Comparison of ENCODE assay signal across 1 cellular context in genomic region chr12:124497039-124497438, GRCh38.
TF ChIP-seq lines count a peak whose summit lies in the region.

No MANE protein-coding gene starts in this region.

TF ChIP-seq in K562, 482 proteins besides CTCF, POLR2A, EP300 and RAD21 (continued from another document):
- TF ChIP-seq KDM1A (IDR thresholded peaks at IDR 0.05) (peak in 1 of 2 experiments; percentile 38; a peak in 2 of 4 replicates), SNIP1 (IDR thresholded peaks at IDR 0.05; ENCODE audit: low read depth) (no peak), MTA2 (IDR thresholded peaks at IDR 0.05; ENCODE audit: low read depth) (no peak), HDAC8 (tag; IDR thresholded peaks at IDR 0.05) (no peak), BCOR (IDR thresholded peaks at IDR 0.05) (peak; percentile 75; the same call in 1 of the 2 replicates), RBM25 (IDR thresholded peaks at IDR 0.05; ENCODE audit: low read depth, low read length, severe bottlenecking) (peak; percentile 53), CBX1 (IDR thresholded peaks at IDR 0.05; ENCODE audit: low read depth) (0 out of 2 replicates have a peak, but pooled peaks have one; percentile 48), ZC3H11A (IDR thresholded peaks at IDR 0.05; ENCODE audit: low read depth, low read length) (no peak), XRCC5 (IDR thresholded peaks at IDR 0.05; ENCODE audit: low read depth, low read length) (no peak), ARHGAP35 (IDR thresholded peaks at IDR 0.05; ENCODE audit: partially characterized antibody) (no peak)
- TF ChIP-seq, protein P1, sequence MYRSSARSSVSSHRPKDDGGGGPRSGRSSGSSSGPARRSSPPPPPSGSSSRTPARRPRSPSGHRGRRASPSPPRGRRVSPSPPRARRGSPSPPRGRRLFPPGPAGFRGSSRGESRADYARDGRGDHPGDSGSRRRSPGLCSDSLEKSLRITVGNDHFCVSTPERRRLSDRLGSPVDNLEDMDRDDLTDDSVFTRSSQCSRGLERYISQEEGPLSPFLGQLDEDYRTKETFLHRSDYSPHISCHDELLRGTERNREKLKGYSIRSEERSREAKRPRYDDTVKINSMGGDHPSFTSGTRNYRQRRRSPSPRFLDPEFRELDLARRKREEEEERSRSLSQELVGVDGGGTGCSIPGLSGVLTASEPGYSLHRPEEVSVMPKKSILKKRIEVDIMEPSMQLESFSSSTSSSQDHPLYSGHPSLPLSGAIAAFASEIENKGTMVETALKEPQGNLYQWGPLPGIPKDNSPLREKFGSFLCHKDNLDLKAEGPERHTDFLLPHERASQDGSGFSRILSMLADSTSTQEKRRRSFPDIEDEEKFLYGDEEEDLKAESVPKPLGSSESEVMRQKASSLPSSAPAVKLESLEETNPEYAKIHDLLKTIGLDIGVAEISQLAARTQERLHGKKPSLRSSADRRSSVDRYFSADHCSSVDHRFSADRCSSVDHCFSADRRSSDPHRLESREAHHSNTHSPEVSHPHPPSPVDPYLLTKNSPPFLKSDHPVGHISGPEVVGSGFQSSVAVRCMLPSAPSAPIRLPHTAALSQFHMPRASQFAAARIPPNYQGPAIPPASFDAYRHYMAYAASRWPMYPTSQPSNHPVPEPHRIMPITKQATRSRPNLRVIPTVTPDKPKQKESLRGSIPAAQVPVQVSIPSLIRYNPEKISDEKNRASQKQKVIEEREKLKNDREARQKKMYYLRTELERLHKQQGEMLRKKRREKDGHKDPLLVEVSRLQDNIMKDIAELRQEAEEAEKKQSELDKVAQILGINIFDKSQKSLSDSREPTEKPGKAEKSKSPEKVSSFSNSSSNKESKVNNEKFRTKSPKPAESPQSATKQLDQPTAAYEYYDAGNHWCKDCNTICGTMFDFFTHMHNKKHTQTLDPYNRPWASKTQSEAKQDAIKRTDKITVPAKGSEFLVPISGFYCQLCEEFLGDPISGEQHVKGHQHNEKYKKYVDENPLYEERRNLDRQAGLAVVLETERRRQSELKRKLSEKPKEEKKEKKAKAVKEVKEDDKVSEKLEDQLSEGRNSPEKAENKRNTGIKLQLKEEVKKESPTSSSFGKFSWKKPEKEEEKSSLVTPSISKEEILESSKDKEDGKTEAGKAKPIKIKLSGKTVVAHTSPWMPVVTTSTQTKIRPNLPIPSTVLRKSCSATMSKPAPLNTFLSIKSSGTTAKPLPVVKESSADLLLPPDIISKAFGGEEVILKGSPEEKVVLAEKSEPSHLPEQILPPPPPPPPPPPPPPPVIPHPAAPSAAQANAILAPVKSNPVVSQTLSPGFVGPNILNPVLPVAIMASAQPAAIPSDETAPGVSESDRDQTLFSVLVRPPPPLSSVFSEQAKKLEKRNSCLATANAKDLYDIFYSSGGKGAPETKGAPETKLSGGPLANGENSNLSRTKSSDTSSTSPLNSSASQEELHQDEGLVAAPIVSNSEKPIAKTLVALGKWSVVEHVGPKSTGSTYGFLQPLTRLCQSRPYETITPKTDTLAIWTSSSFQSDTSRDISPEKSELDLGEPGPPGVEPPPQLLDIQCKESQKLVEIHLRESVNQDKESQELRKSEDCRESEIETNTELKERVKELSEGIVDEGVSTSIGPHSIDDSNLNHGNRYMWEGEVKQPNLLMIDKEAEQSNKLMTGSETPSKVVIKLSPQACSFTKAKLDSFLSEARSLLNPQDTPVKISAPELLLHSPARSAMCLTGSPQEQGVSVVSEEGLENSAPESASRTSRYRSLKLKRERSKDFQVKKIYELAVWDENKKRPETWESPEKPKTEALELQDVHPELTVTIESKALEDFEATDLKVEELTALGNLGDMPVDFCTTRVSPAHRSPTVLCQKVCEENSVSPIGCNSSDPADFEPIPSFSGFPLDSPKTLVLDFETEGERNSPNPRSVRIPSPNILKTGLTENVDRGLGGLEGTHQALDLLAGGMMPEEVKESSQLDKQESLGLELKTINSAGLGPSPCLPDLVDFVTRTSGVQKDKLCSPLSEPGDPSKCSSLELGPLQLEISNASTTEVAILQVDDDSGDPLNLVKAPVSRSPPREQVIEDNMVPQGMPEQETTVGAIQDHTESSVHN (IDR thresholded peaks at IDR 0.05; ENCODE audit: borderline replicate concordance in 1 of 2, low read depth in 1 of 2): no peak
- TF ChIP-seq, protein P2, sequence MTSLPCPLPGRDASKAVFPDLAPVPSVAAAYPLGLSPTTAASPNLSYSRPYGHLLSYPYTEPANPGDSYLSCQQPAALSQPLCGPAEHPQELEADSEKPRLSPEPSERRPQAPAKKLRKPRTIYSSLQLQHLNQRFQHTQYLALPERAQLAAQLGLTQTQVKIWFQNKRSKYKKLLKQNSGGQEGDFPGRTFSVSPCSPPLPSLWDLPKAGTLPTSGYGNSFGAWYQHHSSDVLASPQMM (CRISPR knock-in tag; IDR thresholded peaks at IDR 0.05): no peak
- TF ChIP-seq, protein P3, sequence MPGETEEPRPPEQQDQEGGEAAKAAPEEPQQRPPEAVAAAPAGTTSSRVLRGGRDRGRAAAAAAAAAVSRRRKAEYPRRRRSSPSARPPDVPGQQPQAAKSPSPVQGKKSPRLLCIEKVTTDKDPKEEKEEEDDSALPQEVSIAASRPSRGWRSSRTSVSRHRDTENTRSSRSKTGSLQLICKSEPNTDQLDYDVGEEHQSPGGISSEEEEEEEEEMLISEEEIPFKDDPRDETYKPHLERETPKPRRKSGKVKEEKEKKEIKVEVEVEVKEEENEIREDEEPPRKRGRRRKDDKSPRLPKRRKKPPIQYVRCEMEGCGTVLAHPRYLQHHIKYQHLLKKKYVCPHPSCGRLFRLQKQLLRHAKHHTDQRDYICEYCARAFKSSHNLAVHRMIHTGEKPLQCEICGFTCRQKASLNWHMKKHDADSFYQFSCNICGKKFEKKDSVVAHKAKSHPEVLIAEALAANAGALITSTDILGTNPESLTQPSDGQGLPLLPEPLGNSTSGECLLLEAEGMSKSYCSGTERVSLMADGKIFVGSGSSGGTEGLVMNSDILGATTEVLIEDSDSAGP (CRISPR knock-in tag; IDR thresholded peaks at IDR 0.05): no peak
